In genomic region chr21:15289896-15290841, GRCh38 we compare ENCODE assay signal across 9 cellular contexts.
DNase-seq lines count a peak whose midpoint lies in the region; ATAC-seq, FAIRE-seq and TF ChIP-seq lines count a peak whose summit lies in the region.
"Had no signal": no experiment of that assay in that cellular context is flagged by ENCODE, and none has a peak within 500 bp of the region (broad histone marks: within the 10 kb centered on the region; RNA-seq: fewer than 3 reads in every experiment).

No MANE protein-coding gene starts in this region.

- no peaks in the 10 kb centered on the region for H3K27me3 ChIP-seq in OCI-LY3 (ENCODE audit: low read depth, low read length)
- no peaks in the 10 kb centered on the region for H3K27me3 ChIP-seq in HepG2 (ENCODE audit: control insufficient read depth in 1 of 2, insufficient read depth in 2 of 2, low read length in 2 of 2)
- no peaks in the 10 kb centered on the region for H3K27me3 ChIP-seq in upper lobe of left lung

- CTCF ChIA-PET in HepG2 (lab: Yijun Ruan, JAX; ENCODE audit: low intra/inter-chr PET ratio, low total read pairs) = no interaction called here

- H3K79me2 ChIP-seq in OCI-LY3 (ENCODE audit: low read length) (no peaks in the 10 kb centered on the region), HepG2 (ENCODE audit: insufficient read depth, low read length) (no peaks in the 10 kb centered on the region)

- no peak for DNase-seq in activated naive CD8-positive, alpha-beta T cell treated with anti-CD3 and anti-CD28 coated beads, Interleukin-2, amount 50 U/mL, for 24 hours
- no peak for DNase-seq in activated naive CD8-positive, alpha-beta T cell treated with anti-CD3 and anti-CD28 coated beads for 36 hours
- DNase-seq in HepG2 (ENCODE audit: low spot score) (peak; percentile 22), upper lobe of left lung (peak; percentile 34 to 61), DMS79 treated with DMSO at 0.1 percent for 48 hours (lab: John Stamatoyannopoulos, UW) (no peak)
- DNase-seq: activated CD4-positive, alpha-beta T cell treated with anti-CD3 and anti-CD28 coated beads, Interleukin-2, amount 50 U/mL, for 48 hours had no signal

- no peak for FAIRE-seq in HepG2 (lab: Jason Lieb, UNC)

- no TSS peak for BruUV-seq in HepG2 (replicated peaks; lab: Mats Ljungman, UMichigan)

- H3K36me3 ChIP-seq in OCI-LY3 (replicated peaks; ENCODE audit: low read depth, low read length) = no peaks in the 10 kb centered on the region
- no peaks in the 10 kb centered on the region for H3K36me3 ChIP-seq in HepG2 (replicated peaks in 1 of 2; ENCODE audit: control insufficient read depth in 1 of 2, insufficient read depth in 2 of 2, low read length in 2 of 2)
- H3K36me3 ChIP-seq in upper lobe of left lung = no peaks in the 10 kb centered on the region

- no peak for TF ChIP-seq POLR2A in HepG2 (IDR thresholded peaks at IDR 0.05; ENCODE audit: insufficient read depth in 1 of 2, low read depth in 2 of 2, low read length in 2 of 2)
- no peak for TF ChIP-seq POLR2A in upper lobe of left lung (IDR thresholded peaks at IDR 0.05)

- H3K4me2 ChIP-seq in OCI-LY3 (ENCODE audit: low read length) (peak overlapping the region; percentile 43), HepG2 (ENCODE audit: low read depth, low read length) (peak overlapping the region; percentile 51)

- H3K9me3 Mint-ChIP-seq in activated naive CD8-positive, alpha-beta T cell treated with anti-CD3 and anti-CD28 coated beads, Interleukin-2, amount 50 U/mL, for 24 hours = no peaks in the 10 kb centered on the region
- H3K9me3 Mint-ChIP-seq in activated naive CD8-positive, alpha-beta T cell treated with anti-CD3 and anti-CD28 coated beads for 36 hours = no peaks in the 10 kb centered on the region

- TF ChIP-seq CTCF in OCI-LY3 (IDR thresholded peaks at IDR 0.05; ENCODE audit: low read depth, low read length) = no peak
- TF ChIP-seq CTCF in HepG2 (CRISPR knock-in tag; IDR thresholded peaks at IDR 0.05) = no peak
- TF ChIP-seq CTCF in upper lobe of left lung (IDR thresholded peaks at IDR 0.05) = no peak

- no peak overlapping the region for H2AFZ ChIP-seq in OCI-LY3 (ENCODE audit: low read depth, low read length)
- no peak overlapping the region for H2AFZ ChIP-seq in HepG2 (ENCODE audit: low read length)

- H3K27ac Mint-ChIP-seq in activated naive CD8-positive, alpha-beta T cell treated with anti-CD3 and anti-CD28 coated beads, Interleukin-2, amount 50 U/mL, for 24 hours = no peak overlapping the region
- H3K27ac Mint-ChIP-seq in activated naive CD8-positive, alpha-beta T cell treated with anti-CD3 and anti-CD28 coated beads for 36 hours = no peak overlapping the region

- H4K20me1 ChIP-seq in OCI-LY3 (ENCODE audit: insufficient read depth, low read length) (no peaks in the 10 kb centered on the region), HepG2 (ENCODE audit: insufficient read depth, low read length) (no peaks in the 10 kb centered on the region)

- TF ChIP-seq RAD21 in HepG2 (CRISPR knock-in tag; IDR thresholded peaks at IDR 0.05) = no peak

- no peak overlapping the region for H3K4me3 Mint-ChIP-seq in activated naive CD8-positive, alpha-beta T cell treated with anti-CD3 and anti-CD28 coated beads, Interleukin-2, amount 50 U/mL, for 24 hours
- H3K4me3 Mint-ChIP-seq in activated naive CD8-positive, alpha-beta T cell treated with anti-CD3 and anti-CD28 coated beads for 36 hours = no peak overlapping the region

- H3K4me1 ChIP-seq in OCI-LY3 (ENCODE audit: low read length) (peaks cover 14% of the 10 kb centered on the region; the same call in 1 of the 2 replicates), HepG2 (ENCODE audit: insufficient read depth, low read length) (peaks cover 37% of the 10 kb centered on the region), upper lobe of left lung (no peaks in the 10 kb centered on the region)

- no peak for TF ChIP-seq EP300 in HepG2 (IDR thresholded peaks at IDR 0.05; ENCODE audit: low read depth in 2 of 2, low read length in 2 of 2)
- no peak for TF ChIP-seq EP300 in HepG2 (CRISPR knock-in tag; IDR thresholded peaks at IDR 0.05; ENCODE audit: borderline replicate concordance)
- TF ChIP-seq EP300 in upper lobe of left lung (IDR thresholded peaks at IDR 0.05) = no peak

- no peak overlapping the region for H3K4me3 ChIP-seq in OCI-LY3 (ENCODE audit: low read length)
- H3K4me3 ChIP-seq in HepG2 (replicated peaks in 1 of 3; ENCODE audit: insufficient read depth in 1 of 3, low read depth in 2 of 3, low read length in 3 of 3) = peak overlapping the region in 1 of 3 experiments; percentile 32; a peak in 1 of 6 replicates
- no peak overlapping the region for H3K4me3 ChIP-seq in upper lobe of left lung

- no peaks in the 10 kb centered on the region for H3K4me1 Mint-ChIP-seq in activated naive CD8-positive, alpha-beta T cell treated with anti-CD3 and anti-CD28 coated beads, Interleukin-2, amount 50 U/mL, for 24 hours
- H3K4me1 Mint-ChIP-seq in activated naive CD8-positive, alpha-beta T cell treated with anti-CD3 and anti-CD28 coated beads for 36 hours = no peaks in the 10 kb centered on the region

- H3K27ac ChIP-seq in OCI-LY3 (ENCODE audit: low read length) (no peak overlapping the region), HepG2 (ENCODE audit: extremely low read length, insufficient read depth, low read length) (no peak overlapping the region), upper lobe of left lung (no peak overlapping the region)

- H3K9ac ChIP-seq in OCI-LY3 (ENCODE audit: low read length) (no peak overlapping the region), HepG2 (ENCODE audit: insufficient read depth, low read depth, low read length) (no peak overlapping the region)

- intact Hi-C loops in HepG2 (cut with micrococcal nuclease; ENCODE audit: unreplicated experiment) = loop anchor here (5.0 to 10.0 kb wide), 2 partner anchors 195 to 223 kb away; no protein-coding TSS in a partner anchor

- H3K27me3 Mint-ChIP-seq in activated naive CD8-positive, alpha-beta T cell treated with anti-CD3 and anti-CD28 coated beads, Interleukin-2, amount 50 U/mL, for 24 hours = no peaks in the 10 kb centered on the region
- no peaks in the 10 kb centered on the region for H3K27me3 Mint-ChIP-seq in activated naive CD8-positive, alpha-beta T cell treated with anti-CD3 and anti-CD28 coated beads for 36 hours

- peak; percentile 33 for ATAC-seq in activated naive CD8-positive, alpha-beta T cell treated with anti-CD3 and anti-CD28 coated beads, Interleukin-2, amount 50 U/mL, for 24 hours
- ATAC-seq in HepG2 (peak; percentile 94), upper lobe of left lung (ENCODE audit: low FRiP score in 2 of 2) (peak; percentile 5 to 38), HG03469 (IDR thresholded peaks at IDR 0.05; ENCODE audit: unreplicated experiment) (no peak), HG03342 (IDR thresholded peaks at IDR 0.05; ENCODE audit: unreplicated experiment) (no peak)

- in situ Hi-C loops in HepG2 (cut with HindIII; ENCODE audit: extremely low pct_ligation_motif_present, low pct_unique_long_range_greater_than_20kb) = no loop called here

- 63% methylated on average over 10 of the region's 31 CpGs for WGBS in HepG2 (ENCODE audit: low lambda C conversion rate)
- WGBS in upper lobe of left lung, 2 donors = 74 to 76% methylated on average over 20 to 31 of the region's 31 CpGs

- no peaks in the 10 kb centered on the region for H3K9me3 ChIP-seq in OCI-LY3 (ENCODE audit: insufficient read depth, low read length)
- no peaks in the 10 kb centered on the region for H3K9me3 ChIP-seq in HepG2 (ENCODE audit: low read length)
- H3K9me3 ChIP-seq in upper lobe of left lung = no peaks in the 10 kb centered on the region

- POLR2A ChIA-PET in HepG2 (lab: Yijun Ruan, JAX) = no interaction called here

- no peaks in the 10 kb centered on the region for H3K36me3 Mint-ChIP-seq in activated naive CD8-positive, alpha-beta T cell treated with anti-CD3 and anti-CD28 coated beads, Interleukin-2, amount 50 U/mL, for 24 hours (ENCODE audit: low read depth)
- H3K36me3 Mint-ChIP-seq in activated naive CD8-positive, alpha-beta T cell treated with anti-CD3 and anti-CD28 coated beads for 36 hours = no peaks in the 10 kb centered on the region

TF ChIP-seq in HepG2, 621 proteins besides CTCF, POLR2A, EP300 and RAD21 (continues in another document):
- TF ChIP-seq TBX3 (IDR thresholded peaks at IDR 0.05; ENCODE audit: borderline replicate concordance) (no peak), ZBTB4 (CRISPR knock-in tag; IDR thresholded peaks at IDR 0.05; ENCODE audit: borderline replicate concordance) (no peak), BORCS8-MEF2B (CRISPR knock-in tag; IDR thresholded peaks at IDR 0.05) (no peak), SAP130 (CRISPR knock-in tag; IDR thresholded peaks at IDR 0.05; ENCODE audit: low read depth) (0 out of 2 replicates have a peak, but pooled peaks have one; percentile 41), TEAD3 (CRISPR knock-in tag; optimal IDR thresholded peaks at IDR 0.05; ENCODE audit: borderline replicate concordance) (no peak), ADNP (CRISPR knock-in tag; IDR thresholded peaks at IDR 0.05) (no peak), ZNF292 (CRISPR knock-in tag; IDR thresholded peaks at IDR 0.05; ENCODE audit: borderline replicate concordance, low read depth) (peak; percentile 65; the same call in 1 of the 2 replicates), U2AF2 (IDR thresholded peaks at IDR 0.05; ENCODE audit: low read depth, low read length) (no peak), IRF2 (CRISPR knock-in tag; IDR thresholded peaks at IDR 0.05) (no peak), ZNF432 (CRISPR knock-in tag; IDR thresholded peaks at IDR 0.05; ENCODE audit: borderline replicate concordance) (no peak), ETV6 (CRISPR knock-in tag; conservative IDR thresholded peaks at IDR 0.05) (no peak), ZNF557 (CRISPR knock-in tag; IDR thresholded peaks at IDR 0.05) (no peak)

Comparison
In these comparisons a context has a peak if more than half of its experiments do, and no peak if none do; other contexts are left out.
1. ATAC-seq: peak in activated naive CD8-positive, alpha-beta T cell treated with anti-CD3 and anti-CD28 coated beads, Interleukin-2, amount 50 U/mL, for 24 hours (single experiment), HepG2 (single experiment) and upper lobe of left lung (2 of 2); none in HG03469 (single experiment) and HG03342 (single experiment).
2. DNase-seq: peak in HepG2 (single experiment) and upper lobe of left lung (2 of 2); none in activated naive CD8-positive, alpha-beta T cell treated with anti-CD3 and anti-CD28 coated beads, Interleukin-2, amount 50 U/mL, for 24 hours (single experiment), activated naive CD8-positive, alpha-beta T cell treated with anti-CD3 and anti-CD28 coated beads for 36 hours (single experiment) and DMS79 treated with DMSO at 0.1 percent for 48 hours (single experiment).